1 cellular context compared by ENCODE assay signal in genomic region chr1:200380589-200381021, GRCh38.
TF ChIP-seq lines count a peak whose summit lies in the region.

No MANE protein-coding gene starts in this region.

TF ChIP-seq in HepG2, 621 proteins besides CTCF, POLR2A, EP300 and RAD21 (continued from another document and continues in another):
- TF ChIP-seq ZNF407 (CRISPR knock-in tag; IDR thresholded peaks at IDR 0.05; ENCODE audit: not compliant biosample characterization): no peak
- TF ChIP-seq HIC2 (CRISPR knock-in tag; IDR thresholded peaks at IDR 0.05; ENCODE audit: low read depth): no peak
- no peak for TF ChIP-seq ZNF512B (CRISPR knock-in tag; IDR thresholded peaks at IDR 0.05; ENCODE audit: borderline replicate concordance)
- no peak for TF ChIP-seq ZNF740 (CRISPR knock-in tag; IDR thresholded peaks at IDR 0.05)
- TF ChIP-seq FOXK2 (IDR thresholded peaks at IDR 0.05): no peak
- TF ChIP-seq ZNF710 (CRISPR knock-in tag; IDR thresholded peaks at IDR 0.05; ENCODE audit: borderline replicate concordance): no peak
- no peak for TF ChIP-seq DMAP1 (CRISPR knock-in tag; IDR thresholded peaks at IDR 0.05)
- 0 out of 2 replicates have a peak, but pooled peaks have one; percentile 49 for TF ChIP-seq ZMYM2 (CRISPR knock-in tag; IDR thresholded peaks at IDR 0.05)
- no peak for TF ChIP-seq ZXDC (CRISPR knock-in tag; IDR thresholded peaks at IDR 0.05)
- TF ChIP-seq RERE (CRISPR knock-in tag; IDR thresholded peaks at IDR 0.05; ENCODE audit: low read depth): no peak
- TF ChIP-seq PCBP1 (IDR thresholded peaks at IDR 0.05; ENCODE audit: borderline replicate concordance, low read depth, low read length): no peak
- TF ChIP-seq PAXIP1 (CRISPR knock-in tag; conservative IDR thresholded peaks at IDR 0.05): peak; percentile 83
- no peak for TF ChIP-seq ZNF12 (CRISPR knock-in tag; IDR thresholded peaks at IDR 0.05)
- TF ChIP-seq SMAD3 (CRISPR knock-in tag; IDR thresholded peaks at IDR 0.05): 0 out of 2 replicates have a peak, but pooled peaks have one; percentile 29
- TF ChIP-seq MAFG (CRISPR knock-in tag; IDR thresholded peaks at IDR 0.05): no peak
- no peak for TF ChIP-seq ZNF432 (CRISPR knock-in tag; IDR thresholded peaks at IDR 0.05; ENCODE audit: borderline replicate concordance)
- no peak for TF ChIP-seq HNRNPL (IDR thresholded peaks at IDR 0.05; ENCODE audit: low read depth, low read length)
- no peak for TF ChIP-seq SMARCC2 (IDR thresholded peaks at IDR 0.05)
- 0 out of 2 replicates have a peak, but pooled peaks have one; percentile 24 for TF ChIP-seq ZNF691 (CRISPR knock-in tag; IDR thresholded peaks at IDR 0.05; ENCODE audit: borderline replicate concordance, low read depth)
